21 cellular contexts compared by ENCODE assay signal in the genomic region with DNA sequence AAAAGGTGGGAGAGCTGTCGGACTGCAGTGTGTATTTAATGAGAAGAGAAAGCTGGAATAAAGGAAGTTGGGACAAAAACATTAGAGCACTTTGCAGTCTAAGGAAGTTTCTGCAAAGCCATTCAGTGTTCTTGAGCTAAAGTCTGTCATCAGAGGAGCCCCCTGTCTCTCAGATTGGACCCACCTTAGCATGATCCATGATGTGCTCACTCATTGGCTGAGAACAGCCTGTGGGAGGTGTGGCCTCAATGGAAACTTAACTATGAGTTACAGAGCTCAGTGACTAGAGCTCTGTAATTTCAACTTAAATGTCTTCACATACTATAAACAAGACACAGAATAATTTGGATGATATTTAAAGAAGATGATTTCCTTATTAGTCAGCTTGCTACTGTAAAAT.
A peak's percentile ranks its signal among the peaks of the same experiment; 100 is the strongest.
DNase-seq lines count a peak whose midpoint lies in the region; ATAC-seq, FAIRE-seq and TF ChIP-seq lines count a peak whose summit lies in the region.
"Had no signal": no experiment of that assay in that cellular context is flagged by ENCODE, and none has a peak within 500 bp of the region (broad histone marks: within the 10 kb centered on the region; RNA-seq: fewer than 3 reads in every experiment).

No MANE protein-coding gene starts in this region.

- H3K4me2 ChIP-seq in PC-3 (ENCODE audit: low read length) = peak overlapping the region; percentile 55
- H3K4me2 ChIP-seq in smooth muscle cell = no peak overlapping the region

- DNase-seq in NOMO-1 treated with DMSO at 0.1 percent for 48 hours (lab: John Stamatoyannopoulos, UW; ENCODE audit: unreplicated experiment) = peak; percentile 10
- no peak for DNase-seq in NOMO-1 treated with dmso at 0.1 percent for 144 hours (lab: John Stamatoyannopoulos, UW; ENCODE audit: unreplicated experiment)
- DNase-seq in Daoy (ENCODE audit: low read depth) = peak; percentile 1
- DNase-seq in PC-3 = no peak
- no peak for DNase-seq in smooth muscle cell (lab: John Stamatoyannopoulos, UW; ENCODE audit: unreplicated experiment)
- DNase-seq in COR-L47 (lab: John Stamatoyannopoulos, UW) = no peak
- no peak for DNase-seq in pancreas
- DNase-seq: 8988T; DMS79 treated with DMSO at 0.1 percent for 48 hours; H9; IMR-90; Karpas-422; NCI-H1105; NCI-H2081 treated with DMSO at 0.1 percent for 48 hours; NK-92 treated with Interleukin-12 subunit alpha and Interleukin-12 subunit beta, amount 100 ng/mL, for 24 hours; SJCRH30 had no signal

- H3F3A ChIP-seq in PC-3 (ENCODE audit: low read length, unreplicated experiment) (no peaks in the 10 kb centered on the region), smooth muscle cell (ENCODE audit: low read depth) (no peaks in the 10 kb centered on the region)

- CTCF ChIA-PET in PC-3 (lab: Charles Lee) = no interaction called here

- H3K9me3 ChIP-seq in PC-3 (ENCODE audit: low read length) (no peaks in the 10 kb centered on the region), smooth muscle cell (replicated peaks; ENCODE audit: low read depth) (no peaks in the 10 kb centered on the region), pancreas (no peaks in the 10 kb centered on the region)
- H3K9me3 ChIP-seq: SJCRH30 had no signal

- H3K4me3 ChIP-seq in PC-3 (ENCODE audit: low read length) = peak overlapping the region; percentile 13; the same call in 1 of the 2 replicates
- no peak overlapping the region for H3K4me3 ChIP-seq in smooth muscle cell
- H3K4me3 ChIP-seq in pancreas = no peak overlapping the region
- H3K4me3 ChIP-seq: SJCRH30 had no signal

- intact Hi-C loops in PC-3 (cut with micrococcal nuclease) = no loop called here
- intact Hi-C loops in pancreas (cut with DNase I) = no loop called here

- no peak for TF ChIP-seq CTCF in PC-3 (conservative IDR thresholded peaks at IDR 0.05; ENCODE audit: low read depth, low read length)
- no peak for TF ChIP-seq CTCF in smooth muscle cell (IDR thresholded peaks at IDR 0.05; ENCODE audit: borderline replicate concordance, insufficient read depth, poor library complexity, severe bottlenecking)
- no peak for TF ChIP-seq CTCF in pancreas (IDR thresholded peaks at IDR 0.05)

- BruUV-seq in PC-3 (replicated peaks; lab: Mats Ljungman, UMichigan) = no TSS peak

- H3K27me3 ChIP-seq in PC-3 (ENCODE audit: low read length) = no peaks in the 10 kb centered on the region
- no peaks in the 10 kb centered on the region for H3K27me3 ChIP-seq in smooth muscle cell (ENCODE audit: low read depth)
- H3K27me3 ChIP-seq in pancreas = no peaks in the 10 kb centered on the region
- H3K27me3 ChIP-seq: SJCRH30 had no signal

- H3K36me3 ChIP-seq in PC-3 (ENCODE audit: low read depth, low read length) (no peaks in the 10 kb centered on the region), smooth muscle cell (ENCODE audit: low read depth) (no peaks in the 10 kb centered on the region), pancreas (no peaks in the 10 kb centered on the region)
- H3K36me3 ChIP-seq: SJCRH30 had no signal

- H2AFZ ChIP-seq in PC-3 (ENCODE audit: low read length) = peak overlapping the region; percentile 69
- peak overlapping the region; percentile 47 for H2AFZ ChIP-seq in smooth muscle cell (ENCODE audit: low read depth)

- no peak for FAIRE-seq in pancreas (lab: Jason Lieb, UNC)
- FAIRE-seq: D721Med, HTR-8/SVneo had no signal

- H3K27ac ChIP-seq in PC-3 (ENCODE audit: low read length) (no peak overlapping the region), smooth muscle cell (ENCODE audit: low read depth) (no peak overlapping the region), pancreas (no peak overlapping the region)
- H3K27ac ChIP-seq: HL-60, RWPE1, SJCRH30 had no signal

- no peaks in the 10 kb centered on the region; the same call in 1 of the 2 replicates for H3K4me1 ChIP-seq in PC-3 (ENCODE audit: insufficient read depth, low read length)
- H3K4me1 ChIP-seq in smooth muscle cell (ENCODE audit: low read depth) = no peaks in the 10 kb centered on the region
- H3K4me1 ChIP-seq in pancreas = no peaks in the 10 kb centered on the region
- H3K4me1 ChIP-seq: SJCRH30 had no signal

- 82% methylated on average over 1 of the region's 1 CpG for WGBS in smooth muscle cell (ENCODE audit: low lambda C conversion rate)
- 38 to 42% methylated on average over 1 of the region's 1 CpG for WGBS in pancreas, 2 donors

- ATAC-seq in PC-3 = no peak
- no peak for ATAC-seq in pancreas
- ATAC-seq in HG03378 (IDR thresholded peaks at IDR 0.05; ENCODE audit: unreplicated experiment) = no peak

- POLR2A ChIA-PET in PC-3 (lab: Charles Lee; ENCODE audit: unreplicated experiment) = no interaction called here

- H4K20me1 ChIP-seq in PC-3 (ENCODE audit: low read length) (no peaks in the 10 kb centered on the region), smooth muscle cell (ENCODE audit: low read depth) (no peaks in the 10 kb centered on the region)

- H3K79me2 ChIP-seq in PC-3 (ENCODE audit: low read length) (no peaks in the 10 kb centered on the region), smooth muscle cell (ENCODE audit: low read depth) (no peaks in the 10 kb centered on the region)

- H3K9ac ChIP-seq in PC-3 (ENCODE audit: low read length) (no peak overlapping the region), smooth muscle cell (ENCODE audit: low read depth) (no peak overlapping the region)

- no peaks in the 10 kb centered on the region for H3K9me2 ChIP-seq in PC-3 (replicated peaks; ENCODE audit: low read length)

Comparison
In these comparisons a context has a peak if more than half of its experiments do, and no peak if none do; other contexts are left out.
1. DNase-seq: peak in NOMO-1 treated with DMSO at 0.1 percent for 48 hours (single experiment) and Daoy (single experiment); none in NOMO-1 treated with dmso at 0.1 percent for 144 hours (single experiment), PC-3 (single experiment), smooth muscle cell (single experiment), COR-L47 (single experiment) and pancreas (0 of 6).